1 cellular context compared by ENCODE assay signal in genomic region chr20:16729565-16730460, GRCh38.
TF ChIP-seq lines count a peak whose summit lies in the region.

TSS of gene SNRPB2 (plus strand) at chr20:16730026. CDS start at chr20:16731703, 1,677 bp downstream.

TF ChIP-seq in HepG2, 621 proteins besides CTCF, POLR2A, EP300 and RAD21 (continued from another document and continues in another):
- TF ChIP-seq U2AF1 (optimal IDR thresholded peaks at IDR 0.05; ENCODE audit: low read depth, low read length) (peak; percentile 99), MXD4 (CRISPR knock-in tag; IDR thresholded peaks at IDR 0.05) (peak; percentile 95), HMG20B (CRISPR knock-in tag; conservative IDR thresholded peaks at IDR 0.05) (peak; percentile 73; the same call in 1 of the 2 replicates), CBX5 (CRISPR knock-in tag; IDR thresholded peaks at IDR 0.05; ENCODE audit: borderline replicate concordance) (peak; percentile 100), ZNF160 (CRISPR knock-in tag; IDR thresholded peaks at IDR 0.05) (peak; percentile 80), IKZF4 (CRISPR knock-in tag; IDR thresholded peaks at IDR 0.05; ENCODE audit: borderline replicate concordance, low read depth, not compliant biosample characterization) (peak; percentile 95), BHLHE40 (IDR thresholded peaks at IDR 0.05; ENCODE audit: low read length) (peak; percentile 45), SOX13 (IDR thresholded peaks at IDR 0.05) (no peak), SOX13 (CRISPR knock-in tag; conservative IDR thresholded peaks at IDR 0.05 in 1 of 2, IDR thresholded peaks at IDR 0.05 in 1 of 2) (peak in 1 of 2 experiments; percentile 76; a peak in 3 of 4 replicates), ESRRA (CRISPR knock-in tag; IDR thresholded peaks at IDR 0.05; ENCODE audit: low read depth) (peak; percentile 68; the same call in 1 of the 2 replicates), YEATS4 (CRISPR knock-in tag; IDR thresholded peaks at IDR 0.05; ENCODE audit: borderline replicate concordance) (peak; percentile 96), PAWR (CRISPR knock-in tag; IDR thresholded peaks at IDR 0.05; ENCODE audit: borderline replicate concordance) (0 out of 2 replicates have a peak, but pooled peaks have one; percentile 92), ZNF546 (CRISPR knock-in tag; conservative IDR thresholded peaks at IDR 0.05) (peak; percentile 98), ZSCAN21 (CRISPR knock-in tag; IDR thresholded peaks at IDR 0.05; ENCODE audit: borderline replicate concordance) (peak; percentile 96), LRRFIP1 (CRISPR knock-in tag; conservative IDR thresholded peaks at IDR 0.05) (peak; percentile 84; the same call in 1 of the 2 replicates), ZNF615 (CRISPR knock-in tag; IDR thresholded peaks at IDR 0.05; ENCODE audit: borderline replicate concordance) (peak; percentile 99), YY1 (IDR thresholded peaks at IDR 0.05; ENCODE audit: insufficient read depth, insufficient replicate concordance, low read depth, low read length) (peak; percentile 89), ZNF841 (CRISPR knock-in tag; IDR thresholded peaks at IDR 0.05; ENCODE audit: borderline replicate concordance) (peak; percentile 81; the same call in 1 of the 2 replicates), ZBTB38 (CRISPR knock-in tag; IDR thresholded peaks at IDR 0.05) (peak; percentile 92), HNRNPLL (IDR thresholded peaks at IDR 0.05; ENCODE audit: low read depth, low read length, poor library complexity, severe bottlenecking) (peak; percentile 94), ASH2L (IDR thresholded peaks at IDR 0.05; ENCODE audit: insufficient read length, low read depth, low read length) (peak; percentile 100), KLF9 (CRISPR knock-in tag; IDR thresholded peaks at IDR 0.05; ENCODE audit: low read depth) (peak; percentile 85; the same call in 1 of the 2 replicates), ZBTB20 (CRISPR knock-in tag; IDR thresholded peaks at IDR 0.05; ENCODE audit: borderline replicate concordance, low read depth) (peak; percentile 87; the same call in 1 of the 2 replicates), ZFYVE20 (CRISPR knock-in tag; IDR thresholded peaks at IDR 0.05; ENCODE audit: borderline replicate concordance, low read depth) (peak; percentile 96; the same call in 1 of the 2 replicates), ZNF33A (CRISPR knock-in tag; IDR thresholded peaks at IDR 0.05; ENCODE audit: borderline replicate concordance) (peak; percentile 96), ZHX1 (CRISPR knock-in tag; IDR thresholded peaks at IDR 0.05; ENCODE audit: low read depth) (peak; percentile 88; the same call in 1 of the 2 replicates), ARNT (IDR thresholded peaks at IDR 0.05) (no peak), SMC3 (IDR thresholded peaks at IDR 0.05; ENCODE audit: low read length) (peak; percentile 16; the same call in 1 of the 2 replicates)
- TF ChIP-seq, protein P1, sequence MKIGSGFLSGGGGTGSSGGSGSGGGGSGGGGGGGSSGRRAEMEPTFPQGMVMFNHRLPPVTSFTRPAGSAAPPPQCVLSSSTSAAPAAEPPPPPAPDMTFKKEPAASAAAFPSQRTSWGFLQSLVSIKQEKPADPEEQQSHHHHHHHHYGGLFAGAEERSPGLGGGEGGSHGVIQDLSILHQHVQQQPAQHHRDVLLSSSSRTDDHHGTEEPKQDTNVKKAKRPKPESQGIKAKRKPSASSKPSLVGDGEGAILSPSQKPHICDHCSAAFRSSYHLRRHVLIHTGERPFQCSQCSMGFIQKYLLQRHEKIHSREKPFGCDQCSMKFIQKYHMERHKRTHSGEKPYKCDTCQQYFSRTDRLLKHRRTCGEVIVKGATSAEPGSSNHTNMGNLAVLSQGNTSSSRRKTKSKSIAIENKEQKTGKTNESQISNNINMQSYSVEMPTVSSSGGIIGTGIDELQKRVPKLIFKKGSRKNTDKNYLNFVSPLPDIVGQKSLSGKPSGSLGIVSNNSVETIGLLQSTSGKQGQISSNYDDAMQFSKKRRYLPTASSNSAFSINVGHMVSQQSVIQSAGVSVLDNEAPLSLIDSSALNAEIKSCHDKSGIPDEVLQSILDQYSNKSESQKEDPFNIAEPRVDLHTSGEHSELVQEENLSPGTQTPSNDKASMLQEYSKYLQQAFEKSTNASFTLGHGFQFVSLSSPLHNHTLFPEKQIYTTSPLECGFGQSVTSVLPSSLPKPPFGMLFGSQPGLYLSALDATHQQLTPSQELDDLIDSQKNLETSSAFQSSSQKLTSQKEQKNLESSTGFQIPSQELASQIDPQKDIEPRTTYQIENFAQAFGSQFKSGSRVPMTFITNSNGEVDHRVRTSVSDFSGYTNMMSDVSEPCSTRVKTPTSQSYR (CRISPR knock-in tag; IDR thresholded peaks at IDR 0.05; ENCODE audit: borderline replicate concordance) = peak; percentile 33; the same call in 1 of the 2 replicates
- TF ChIP-seq, protein P2, sequence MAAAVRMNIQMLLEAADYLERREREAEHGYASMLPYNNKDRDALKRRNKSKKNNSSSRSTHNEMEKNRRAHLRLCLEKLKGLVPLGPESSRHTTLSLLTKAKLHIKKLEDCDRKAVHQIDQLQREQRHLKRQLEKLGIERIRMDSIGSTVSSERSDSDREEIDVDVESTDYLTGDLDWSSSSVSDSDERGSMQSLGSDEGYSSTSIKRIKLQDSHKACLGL (CRISPR knock-in tag; IDR thresholded peaks at IDR 0.05) = peak; percentile 79
- TF ChIP-seq, protein P3, sequence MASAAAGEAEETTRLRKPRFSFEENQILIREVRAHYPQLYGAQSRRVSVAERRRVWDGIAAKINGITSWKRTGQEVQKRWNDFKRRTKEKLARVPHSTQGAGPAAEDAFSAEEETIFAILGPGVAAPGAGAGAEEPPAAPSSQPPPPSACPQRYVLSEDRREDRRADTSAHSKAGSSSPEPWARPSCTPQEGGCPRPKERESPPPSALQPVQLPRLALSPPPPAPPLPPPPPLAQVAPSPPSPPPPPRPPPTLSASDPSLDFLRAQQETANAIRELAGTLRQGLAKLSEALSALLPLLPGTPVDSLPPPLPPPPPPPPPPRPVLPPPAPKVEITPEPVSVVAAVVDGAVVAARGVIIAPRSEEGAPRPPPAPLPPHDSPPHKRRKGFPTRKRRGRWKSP (CRISPR knock-in tag; IDR thresholded peaks at IDR 0.05) = peak; percentile 96
- TF ChIP-seq, protein P4, sequence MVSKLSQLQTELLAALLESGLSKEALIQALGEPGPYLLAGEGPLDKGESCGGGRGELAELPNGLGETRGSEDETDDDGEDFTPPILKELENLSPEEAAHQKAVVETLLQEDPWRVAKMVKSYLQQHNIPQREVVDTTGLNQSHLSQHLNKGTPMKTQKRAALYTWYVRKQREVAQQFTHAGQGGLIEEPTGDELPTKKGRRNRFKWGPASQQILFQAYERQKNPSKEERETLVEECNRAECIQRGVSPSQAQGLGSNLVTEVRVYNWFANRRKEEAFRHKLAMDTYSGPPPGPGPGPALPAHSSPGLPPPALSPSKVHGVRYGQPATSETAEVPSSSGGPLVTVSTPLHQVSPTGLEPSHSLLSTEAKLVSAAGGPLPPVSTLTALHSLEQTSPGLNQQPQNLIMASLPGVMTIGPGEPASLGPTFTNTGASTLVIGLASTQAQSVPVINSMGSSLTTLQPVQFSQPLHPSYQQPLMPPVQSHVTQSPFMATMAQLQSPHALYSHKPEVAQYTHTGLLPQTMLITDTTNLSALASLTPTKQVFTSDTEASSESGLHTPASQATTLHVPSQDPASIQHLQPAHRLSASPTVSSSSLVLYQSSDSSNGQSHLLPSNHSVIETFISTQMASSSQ (IDR thresholded peaks at IDR 0.05; ENCODE audit: low read depth) = peak; percentile 74
- TF ChIP-seq, protein P4 (CRISPR knock-in tag; IDR thresholded peaks at IDR 0.05; ENCODE audit: borderline replicate concordance) = peak; percentile 92
- TF ChIP-seq, protein P5, sequence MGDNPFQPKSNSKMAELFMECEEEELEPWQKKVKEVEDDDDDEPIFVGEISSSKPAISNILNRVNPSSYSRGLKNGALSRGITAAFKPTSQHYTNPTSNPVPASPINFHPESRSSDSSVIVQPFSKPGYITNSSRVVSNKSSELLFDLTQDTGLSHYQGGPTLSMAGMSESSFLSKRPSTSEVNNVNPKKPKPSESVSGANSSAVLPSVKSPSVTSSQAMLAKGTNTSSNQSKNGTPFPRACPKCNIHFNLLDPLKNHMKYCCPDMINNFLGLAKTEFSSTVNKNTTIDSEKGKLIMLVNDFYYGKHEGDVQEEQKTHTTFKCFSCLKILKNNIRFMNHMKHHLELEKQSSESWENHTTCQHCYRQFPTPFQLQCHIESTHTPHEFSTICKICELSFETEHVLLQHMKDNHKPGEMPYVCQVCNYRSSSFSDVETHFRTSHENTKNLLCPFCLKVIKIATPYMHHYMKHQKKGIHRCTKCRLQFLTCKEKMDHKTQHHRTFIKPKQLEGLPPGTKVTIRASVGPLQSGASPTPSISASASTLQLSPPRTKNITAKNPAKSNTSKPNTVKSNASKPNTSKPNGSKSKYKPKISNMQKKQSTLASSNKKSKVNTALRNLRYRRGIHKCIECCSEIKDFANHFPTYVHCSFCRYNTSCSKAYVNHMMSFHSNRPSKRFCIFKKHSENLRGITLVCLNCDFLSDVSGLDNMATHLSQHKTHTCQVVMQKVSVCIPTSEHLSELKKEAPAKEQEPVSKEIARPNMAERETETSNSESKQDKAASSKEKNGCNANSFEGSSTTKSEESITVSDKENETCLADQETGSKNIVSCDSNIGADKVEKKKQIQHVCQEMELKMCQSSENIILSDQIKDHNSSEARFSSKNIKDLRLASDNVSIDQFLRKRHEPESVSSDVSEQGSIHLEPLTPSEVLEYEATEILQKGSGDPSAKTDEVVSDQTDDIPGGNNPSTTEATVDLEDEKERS (CRISPR knock-in tag; IDR thresholded peaks at IDR 0.05) = peak; percentile 79; the same call in 1 of the 2 replicates
- TF ChIP-seq, protein P6, sequence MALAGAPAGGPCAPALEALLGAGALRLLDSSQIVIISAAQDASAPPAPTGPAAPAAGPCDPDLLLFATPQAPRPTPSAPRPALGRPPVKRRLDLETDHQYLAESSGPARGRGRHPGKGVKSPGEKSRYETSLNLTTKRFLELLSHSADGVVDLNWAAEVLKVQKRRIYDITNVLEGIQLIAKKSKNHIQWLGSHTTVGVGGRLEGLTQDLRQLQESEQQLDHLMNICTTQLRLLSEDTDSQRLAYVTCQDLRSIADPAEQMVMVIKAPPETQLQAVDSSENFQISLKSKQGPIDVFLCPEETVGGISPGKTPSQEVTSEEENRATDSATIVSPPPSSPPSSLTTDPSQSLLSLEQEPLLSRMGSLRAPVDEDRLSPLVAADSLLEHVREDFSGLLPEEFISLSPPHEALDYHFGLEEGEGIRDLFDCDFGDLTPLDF (CRISPR knock-in tag; IDR thresholded peaks at IDR 0.05) = peak; percentile 81
- TF ChIP-seq, protein P7, sequence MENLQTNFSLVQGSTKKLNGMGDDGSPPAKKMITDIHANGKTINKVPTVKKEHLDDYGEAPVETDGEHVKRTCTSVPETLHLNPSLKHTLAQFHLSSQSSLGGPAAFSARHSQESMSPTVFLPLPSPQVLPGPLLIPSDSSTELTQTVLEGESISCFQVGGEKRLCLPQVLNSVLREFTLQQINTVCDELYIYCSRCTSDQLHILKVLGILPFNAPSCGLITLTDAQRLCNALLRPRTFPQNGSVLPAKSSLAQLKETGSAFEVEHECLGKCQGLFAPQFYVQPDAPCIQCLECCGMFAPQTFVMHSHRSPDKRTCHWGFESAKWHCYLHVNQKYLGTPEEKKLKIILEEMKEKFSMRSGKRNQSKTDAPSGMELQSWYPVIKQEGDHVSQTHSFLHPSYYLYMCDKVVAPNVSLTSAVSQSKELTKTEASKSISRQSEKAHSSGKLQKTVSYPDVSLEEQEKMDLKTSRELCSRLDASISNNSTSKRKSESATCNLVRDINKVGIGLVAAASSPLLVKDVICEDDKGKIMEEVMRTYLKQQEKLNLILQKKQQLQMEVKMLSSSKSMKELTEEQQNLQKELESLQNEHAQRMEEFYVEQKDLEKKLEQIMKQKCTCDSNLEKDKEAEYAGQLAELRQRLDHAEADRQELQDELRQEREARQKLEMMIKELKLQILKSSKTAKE (CRISPR knock-in tag; IDR thresholded peaks at IDR 0.05; ENCODE audit: borderline replicate concordance) = peak; percentile 72; the same call in 1 of the 2 replicates
